ENCODE assay signal across 14 cellular contexts in genomic region chr2:16656087-16656486, GRCh38. TPM values are rescaled to one million over a fixed set of nuclear protein-coding genes. Genes with fewer than 3 reads are reported as not detected.
DNase-seq lines count a peak whose midpoint lies in the region; ATAC-seq, FAIRE-seq and TF ChIP-seq lines count a peak whose summit lies in the region.
"Had no signal": no experiment of that assay in that cellular context is flagged by ENCODE, and none has a peak within 500 bp of the region (broad histone marks: within the 10 kb centered on the region; RNA-seq: fewer than 3 reads in every experiment).

No MANE protein-coding gene starts in this region.

- H3K9me3 ChIP-seq in spleen: no peaks in the 10 kb centered on the region
- H3K9me3 ChIP-seq: BE2C had no signal

- POLR2A ChIA-PET in activated CD4-positive, alpha-beta memory T cell treated with anti-CD3 and anti-CD28 coated beads, Interleukin-2, amount 10 ng/mL, durations not matched to agents 7 days and 5 days (lab: Charles Lee): no interaction called here

- H3K27me3 ChIP-seq in spleen (replicated peaks in 1 of 7): no peaks in the 10 kb centered on the region
- H3K27me3 ChIP-seq: BE2C had no signal

- DNase-seq in GM12891 (ENCODE audit: insufficient read length, low spot score) (no peak), lower leg skin (ENCODE audit: low spot score in 2 of 2) (peak; percentile 8 to 20), spleen (no peak), C1 segment of cervical spinal cord (lab: John Stamatoyannopoulos, UW) (no peak), cortex of kidney (lab: John Stamatoyannopoulos, UW) (no peak), Calu3 (no peak)
- DNase-seq in activated CD4-positive, alpha-beta memory T cell treated with anti-CD3 and anti-CD28 coated beads, Interleukin-2, amount 10 ng/mL, durations not matched to agents 7 days and 5 days: no peak
- DNase-seq: activated naive CD4-positive, alpha-beta T cell treated with Interleukin-2 at 50 U/mL for 16 hours; BE2C; EL; NCI-H1694 treated with DMSO at 0.1 percent for 48 hours; NCI-H748 treated with DMSO at 0.1 percent for 48 hours had no signal

- intact Hi-C loops in lower leg skin (cut with DNase I; ENCODE audit: low total_unique reads): no loop called here
- intact Hi-C loops in spleen (cut with DNase I; ENCODE audit: low total_unique reads): no loop called here
- intact Hi-C loops in Calu3 (cut with micrococcal nuclease; ENCODE audit: unreplicated experiment): no loop called here

- CTCF ChIA-PET in activated CD4-positive, alpha-beta memory T cell treated with anti-CD3 and anti-CD28 coated beads, Interleukin-2, amount 10 ng/mL, durations not matched to agents 7 days and 5 days (lab: Charles Lee): no interaction called here
- CTCF ChIA-PET in Calu3 (lab: Charles Lee): no interaction called here

- H3K27ac ChIP-seq in spleen: peak overlapping the region; percentile 64 to 95 (median 86)

- no peaks in the 10 kb centered on the region for H3K4me1 Mint-ChIP-seq in activated T-helper 17 cell treated with anti-CD3 and anti-CD28 coated beads, Interleukin-2, amount 50 U/mL, for 72 hours
- H3K4me1 Mint-ChIP-seq in activated CD4-positive, alpha-beta memory T cell treated with anti-CD3 and anti-CD28 coated beads, Interleukin-2, amount 10 ng/mL, durations not matched to agents 7 days and 5 days: no peaks in the 10 kb centered on the region
- H3K4me1 Mint-ChIP-seq in Calu3 (ENCODE audit: low read depth, unreplicated experiment): peaks cover 4% of the 10 kb centered on the region

- H3K4me1 ChIP-seq in spleen: peaks cover 75 to 100% (median 100%) of the 10 kb centered on the region in 6 donors
- H3K4me1 ChIP-seq: BE2C had no signal

- H3K27me3 Mint-ChIP-seq in activated T-helper 17 cell treated with anti-CD3 and anti-CD28 coated beads, Interleukin-2, amount 50 U/mL, for 72 hours: peaks cover 16% of the 10 kb centered on the region
- H3K27me3 Mint-ChIP-seq in activated CD4-positive, alpha-beta memory T cell treated with anti-CD3 and anti-CD28 coated beads, Interleukin-2, amount 10 ng/mL, durations not matched to agents 7 days and 5 days: peaks cover 3% of the 10 kb centered on the region
- H3K27me3 Mint-ChIP-seq in Calu3 (ENCODE audit: unreplicated experiment): peaks cover 13% of the 10 kb centered on the region

- BruUV-seq in Calu3 (replicated peaks; lab: Mats Ljungman, UMichigan): no TSS peak

- FAIRE-seq in GM12891 (lab: Jason Lieb, UNC): peak; percentile 80

- 93 to 95% methylated on average over 2 of the region's 2 CpGs for WGBS in lower leg skin, 2 donors
- 75 to 94% (median 85%) methylated on average over 2 of the region's 2 CpGs for WGBS in spleen, 5 donors

- no peak for TF ChIP-seq CTCF in lower leg skin (IDR thresholded peaks at IDR 0.05)
- no peak for TF ChIP-seq CTCF in spleen (IDR thresholded peaks at IDR 0.05 in 8 of 11, conservative IDR thresholded peaks at IDR 0.05 in 3 of 11)
- no peak for TF ChIP-seq CTCF in Calu3 (IDR thresholded peaks at IDR 0.05; ENCODE audit: unreplicated experiment)

- H3K36me3 ChIP-seq in spleen: peaks cover 0 to 18% (median 0%) of the 10 kb centered on the region in 6 donors
- H3K36me3 ChIP-seq: BE2C had no signal

- no peaks in the 10 kb centered on the region for H3K36me3 Mint-ChIP-seq in activated T-helper 17 cell treated with anti-CD3 and anti-CD28 coated beads, Interleukin-2, amount 50 U/mL, for 72 hours (ENCODE audit: low read depth)
- H3K36me3 Mint-ChIP-seq in activated CD4-positive, alpha-beta memory T cell treated with anti-CD3 and anti-CD28 coated beads, Interleukin-2, amount 10 ng/mL, durations not matched to agents 7 days and 5 days (ENCODE audit: low read depth): no peaks in the 10 kb centered on the region
- H3K36me3 Mint-ChIP-seq in Calu3 (ENCODE audit: insufficient read depth, unreplicated experiment): no peaks in the 10 kb centered on the region

- H3K4me3 ChIP-seq in lower leg skin (ENCODE audit: low read depth, poor library complexity, severe bottlenecking) (no peak overlapping the region), spleen (peak overlapping the region in 1 of 8 donors; percentile 30)

- no peak overlapping the region for H3K4me3 Mint-ChIP-seq in activated T-helper 17 cell treated with anti-CD3 and anti-CD28 coated beads, Interleukin-2, amount 50 U/mL, for 72 hours
- no peak overlapping the region for H3K4me3 Mint-ChIP-seq in activated CD4-positive, alpha-beta memory T cell treated with anti-CD3 and anti-CD28 coated beads, Interleukin-2, amount 10 ng/mL, durations not matched to agents 7 days and 5 days
- no peak overlapping the region for H3K4me3 Mint-ChIP-seq in Calu3 (ENCODE audit: low read depth, unreplicated experiment)

- ATAC-seq in activated T-helper 17 cell treated with anti-CD3 and anti-CD28 coated beads, Interleukin-2, amount 50 U/mL, for 72 hours (replicated peaks): peak; percentile 3
- ATAC-seq: HCT116 had no signal

- TF ChIP-seq POLR2A in GM12891 (IDR thresholded peaks at IDR 0.05; ENCODE audit: low read depth, low read length) (no peak), lower leg skin (IDR thresholded peaks at IDR 0.05) (no peak), spleen (IDR thresholded peaks at IDR 0.05) (no peak)

- H3K27ac Mint-ChIP-seq in activated T-helper 17 cell treated with anti-CD3 and anti-CD28 coated beads, Interleukin-2, amount 50 U/mL, for 72 hours: no peak overlapping the region
- no peak overlapping the region for H3K27ac Mint-ChIP-seq in activated CD4-positive, alpha-beta memory T cell treated with anti-CD3 and anti-CD28 coated beads, Interleukin-2, amount 10 ng/mL, durations not matched to agents 7 days and 5 days
- H3K27ac Mint-ChIP-seq in Calu3 (ENCODE audit: unreplicated experiment): no peak overlapping the region

- no peaks in the 10 kb centered on the region for H3K9me3 Mint-ChIP-seq in activated T-helper 17 cell treated with anti-CD3 and anti-CD28 coated beads, Interleukin-2, amount 50 U/mL, for 72 hours
- H3K9me3 Mint-ChIP-seq in activated CD4-positive, alpha-beta memory T cell treated with anti-CD3 and anti-CD28 coated beads, Interleukin-2, amount 10 ng/mL, durations not matched to agents 7 days and 5 days: no peaks in the 10 kb centered on the region
- H3K9me3 Mint-ChIP-seq in Calu3 (ENCODE audit: low read depth, unreplicated experiment): no peaks in the 10 kb centered on the region

TF ChIP-seq in GM12891, 5 proteins besides CTCF, POLR2A, EP300 and RAD21:
- TF ChIP-seq PAX5 (IDR thresholded peaks at IDR 0.05; ENCODE audit: insufficient read depth, low read length, severe bottlenecking) (no peak), POLR2AphosphoS5 (IDR thresholded peaks at IDR 0.05; ENCODE audit: low read depth, low read length) (no peak), POU2F2 (IDR thresholded peaks at IDR 0.05; ENCODE audit: low read depth, low read length) (no peak), TAF1 (IDR thresholded peaks at IDR 0.05; ENCODE audit: low read depth, low read length) (no peak; the same call in 1 of the 2 replicates), SPI1 (IDR thresholded peaks at IDR 0.05; ENCODE audit: low read depth, low read length) (no peak)

RNA-seq across cellular contexts. Expression of gene CYRIA, which starts 9.5 kb away (rescaled TPM):
- polyA plus RNA-seq in GM12891 (2012; ENCODE audit: low read depth, missing spikeins): 0.15 TPM
- under 1 TPM; 0.06 to 0.64 TPM for total RNA-seq in activated T-helper 17 cell treated with anti-CD3 and anti-CD28 coated beads, Interleukin-2, amount 50 U/mL, for 72 hours
- total RNA-seq in lower leg skin (1 to 10 TPM in 3 of 4 donors, under 1 TPM in 1; 0.80 to 5.5 (median 1.6) TPM), spleen (10 to 100 TPM; 50.5 to 87.9 (median 75.5) TPM), Calu3 (2022) (0.19 and 0.22 TPM in 2 replicates)
- 10 to 100 TPM; 11.1 to 16.4 (median 13.2) TPM for polyA plus RNA-seq in spleen
- total RNA-seq in activated CD4-positive, alpha-beta memory T cell treated with anti-CD3 and anti-CD28 coated beads, Interleukin-2, amount 10 ng/mL, durations not matched to agents 7 days and 5 days: under 1 TPM; 0.05 to 0.10 TPM

Comparison
In these comparisons a context has a peak if more than half of its experiments do, and no peak if none do; other contexts are left out.
1. DNase-seq: peak in lower leg skin (2 of 2); none in GM12891 (single experiment), spleen (single experiment), C1 segment of cervical spinal cord (0 of 14), activated CD4-positive, alpha-beta memory T cell treated with anti-CD3 and anti-CD28 coated beads, Interleukin-2, amount 10 ng/mL, durations not matched to agents 7 days and 5 days (single experiment), cortex of kidney (single experiment) and Calu3 (single experiment).
2. RNA of gene CYRIA, which starts 9.5 kb away (total RNA-seq): 50.5 to 87.9 TPM in spleen; 0.80 to 5.5 TPM in lower leg skin, 0.06 to 0.64 TPM in activated T-helper 17 cell treated with anti-CD3 and anti-CD28 coated beads, Interleukin-2, amount 50 U/mL, for 72 hours, 0.19 to 0.22 TPM in Calu3 and 0.05 to 0.10 TPM in activated CD4-positive, alpha-beta memory T cell treated with anti-CD3 and anti-CD28 coated beads, Interleukin-2, amount 10 ng/mL, durations not matched to agents 7 days and 5 days; every median in the first group is over 4 times any median in the second.